ENCODE assay signal across 8 cellular contexts in the genomic region with DNA sequence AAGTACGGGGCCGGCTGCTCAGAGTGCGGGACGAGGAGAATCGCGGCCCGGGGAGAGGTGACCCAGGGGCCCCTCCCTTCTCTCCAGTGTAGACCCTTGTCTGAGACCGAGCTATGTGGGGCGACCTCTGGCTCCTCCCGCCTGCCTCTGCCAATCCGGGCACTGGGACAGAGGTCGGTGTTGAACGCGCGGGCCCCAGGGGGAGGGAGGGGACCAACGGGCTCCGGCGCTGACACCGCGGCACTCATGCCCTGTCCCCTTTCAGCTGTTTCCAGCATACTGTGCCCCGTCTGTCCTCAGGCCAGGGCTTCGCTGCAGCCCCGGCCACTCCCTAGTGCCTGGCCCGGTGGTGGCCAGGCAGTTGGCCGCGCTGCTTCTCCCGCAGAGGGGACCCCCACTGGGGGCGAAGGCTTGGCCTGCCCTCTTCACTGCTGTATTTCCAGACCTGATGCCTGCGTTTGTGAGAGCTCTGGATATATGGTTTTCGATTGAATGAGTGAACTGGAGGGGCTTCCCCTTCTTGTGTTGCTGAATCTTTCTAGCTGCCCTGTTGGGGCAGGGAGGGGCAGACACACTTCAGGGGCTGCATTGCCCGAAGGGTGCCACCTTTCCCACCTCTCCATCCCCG. TPM values are rescaled to one million over a fixed set of nuclear protein-coding genes. Genes with fewer than 3 reads are reported as not detected.
DNase-seq lines count a peak whose midpoint lies in the region; ATAC-seq and TF ChIP-seq lines count a peak whose summit lies in the region.

No MANE protein-coding gene starts in this region.

- DNase-seq in RWPE1 (ENCODE audit: low spot score) (peak; percentile 62), adipocyte (ENCODE audit: low read depth) (peak; percentile 63), left ventricle myocardium superior (peak; percentile 81), putamen (ENCODE audit: low spot score) (peak; percentile 60), NCI-H128 (lab: John Stamatoyannopoulos, UW; ENCODE audit: unreplicated experiment) (no peak)

- ATAC-seq in GM18861 (IDR thresholded peaks at IDR 0.05; ENCODE audit: unreplicated experiment) (peak; percentile 26), HG03097 (IDR thresholded peaks at IDR 0.05; ENCODE audit: low FRiP score, unreplicated experiment) (peak; percentile 17), left ventricle myocardium superior (peak; percentile 72)

- POLR2A ChIA-PET in RWPE1 (lab: Yijun Ruan, JAX; ENCODE audit: low non-redundant PET): no interaction called here

- H3K4me3 ChIP-seq in ACC112 (ENCODE audit: low read depth, low read length) (peak overlapping the region; percentile 88), adipocyte (ENCODE audit: low read length) (peak overlapping the region; percentile 93)

- no peaks in the 10 kb centered on the region for H3K9me3 ChIP-seq in adipocyte (ENCODE audit: control insufficient read depth, low read length)

- CTCF ChIA-PET in RWPE1 (lab: Yijun Ruan, JAX): no interaction called here

- H3K27ac ChIP-seq in ACC112 (ENCODE audit: low read depth, low read length): no peak overlapping the region; the same call in 1 of the 2 replicates
- peak overlapping the region; percentile 82 for H3K27ac ChIP-seq in RWPE1

- TF ChIP-seq CTCF in RWPE1 (conservative IDR thresholded peaks at IDR 0.05; ENCODE audit: low read depth): no peak

- H3K27me3 ChIP-seq in ACC112 (ENCODE audit: insufficient read depth, low read length): no peaks in the 10 kb centered on the region
- no peaks in the 10 kb centered on the region for H3K27me3 ChIP-seq in adipocyte (replicated peaks; ENCODE audit: control insufficient read depth, insufficient read depth, low read length)

- H2AFZ ChIP-seq in ACC112 (ENCODE audit: low read length, unreplicated experiment): peak overlapping the region; percentile 19

- peaks cover 38% of the 10 kb centered on the region for H3K79me2 ChIP-seq in ACC112 (ENCODE audit: control insufficient read depth, insufficient read depth, low read length, unreplicated experiment)

- intact Hi-C loops in left ventricle myocardium superior (cut with micrococcal nuclease): no loop called here

- H3K9ac ChIP-seq in adipocyte (ENCODE audit: low read length): peak overlapping the region; percentile 96

- H3K36me3 ChIP-seq in ACC112 (ENCODE audit: insufficient read depth, low read length) (peaks cover 30% of the 10 kb centered on the region), adipocyte (ENCODE audit: control insufficient read depth, insufficient read depth, low read length, severe bottlenecking) (peaks cover 47% of the 10 kb centered on the region)

- H3K4me1 ChIP-seq in ACC112 (ENCODE audit: control insufficient read depth, insufficient read depth, low read length, unreplicated experiment) (peaks cover 17% of the 10 kb centered on the region), adipocyte (ENCODE audit: control insufficient read depth, insufficient read depth, low read length) (peaks cover 36% of the 10 kb centered on the region)

RNA-seq across cellular contexts. Expression of gene DBI, which starts 0.8 kb away (rescaled TPM):
- 315 TPM for total RNA-seq in left ventricle myocardium superior

RNA-seq across cellular contexts. Expression of gene C2orf76, which starts 1.0 kb away (rescaled TPM):
- 6.5 TPM for total RNA-seq in left ventricle myocardium superior

Comparison
In these comparisons a context has a peak if more than half of its experiments do, and no peak if none do; other contexts are left out.
1. ATAC-seq: peak in every context shown above with its lines; median percentile 72 in left ventricle myocardium superior; 26 in GM18861; 17 in HG03097.